11 cellular contexts compared by ENCODE assay signal in genomic region chr3:188584162-188584529, GRCh38.
DNase-seq lines count a peak whose midpoint lies in the region; ATAC-seq, FAIRE-seq and TF ChIP-seq lines count a peak whose summit lies in the region.
"Had no signal": no experiment of that assay in that cellular context is flagged by ENCODE, and none has a peak within 500 bp of the region (broad histone marks: within the 10 kb centered on the region; RNA-seq: fewer than 3 reads in every experiment).

No MANE protein-coding gene starts in this region.

- no peak for TF ChIP-seq CTCF in pancreas (IDR thresholded peaks at IDR 0.05)

- DNase-seq in CD1c-positive myeloid dendritic cell (ENCODE audit: extremely low spot score) (peak; percentile 83), NCI-H226 (peak; percentile 74), epithelial cell of prostate (ENCODE audit: low read depth, low spot score) (no peak), pancreas (no peak), GOT3 (lab: John Stamatoyannopoulos, UW) (no peak), activated gamma-delta T cell (lab: John Stamatoyannopoulos, UW) (no peak)
- DNase-seq: natural killer cell, upper lobe of left lung had no signal

- H3K27ac ChIP-seq in epithelial cell of prostate (peak overlapping the region; percentile 59), pancreas (no peak overlapping the region)

- peak; percentile 60 to 87 (median 79) for ATAC-seq in pancreas
- no peak for ATAC-seq in GM21786 (IDR thresholded peaks at IDR 0.05; ENCODE audit: unreplicated experiment)
- ATAC-seq in HG02678 (IDR thresholded peaks at IDR 0.05; ENCODE audit: unreplicated experiment) = no peak
- ATAC-seq: Panc1 had no signal

- H3K36me3 ChIP-seq in pancreas = no peaks in the 10 kb centered on the region
- H3K36me3 ChIP-seq: upper lobe of left lung had no signal

- no peaks in the 10 kb centered on the region for H3K27me3 ChIP-seq in pancreas
- H3K27me3 ChIP-seq: upper lobe of left lung had no signal

- no peak overlapping the region for H3K4me3 ChIP-seq in pancreas
- H3K4me3 ChIP-seq: upper lobe of left lung had no signal

- peaks cover 0 to 19% (median 7%) of the 10 kb centered on the region in 3 donors for H3K4me1 ChIP-seq in pancreas

- intact Hi-C loops in pancreas (cut with DNase I) = no loop called here

- 43 to 47% methylated on average over 4 of the region's 4 CpGs for WGBS in pancreas, 2 donors

- H3K9me3 ChIP-seq in pancreas = no peaks in the 10 kb centered on the region
- H3K9me3 ChIP-seq: upper lobe of left lung had no signal

- FAIRE-seq in pancreas (lab: Jason Lieb, UNC) = peak; percentile 65

Comparison
In these comparisons a context has a peak if more than half of its experiments do, and no peak if none do; other contexts are left out.
1. DNase-seq: peak in CD1c-positive myeloid dendritic cell (single experiment) and NCI-H226 (single experiment); none in epithelial cell of prostate (single experiment), pancreas (0 of 6), GOT3 (single experiment) and activated gamma-delta T cell (single experiment).
2. ATAC-seq: peak in pancreas (4 of 4); none in GM21786 (single experiment) and HG02678 (single experiment).